In the genomic region with DNA sequence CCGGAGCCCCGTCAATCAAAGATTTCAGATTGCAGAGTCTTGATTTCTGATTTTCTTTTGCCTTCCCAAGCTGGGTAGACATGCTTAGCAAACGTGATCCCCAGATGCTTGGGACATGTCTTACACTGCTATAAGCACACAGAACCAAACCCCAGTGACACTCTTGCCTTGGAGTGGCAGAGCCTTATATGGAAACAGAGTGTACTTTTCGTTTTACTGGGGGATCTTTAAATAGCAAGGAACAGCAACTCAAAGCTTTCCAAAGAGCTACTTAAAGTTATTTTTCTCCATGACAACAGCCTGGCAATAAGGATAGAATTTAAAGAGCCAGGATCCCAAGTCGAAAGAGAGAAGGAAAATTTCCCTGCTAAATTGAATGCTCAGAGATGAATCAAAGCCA, we compare ENCODE assay signal across 20 cellular contexts.
DNase-seq lines count a peak whose midpoint lies in the region; ATAC-seq and TF ChIP-seq lines count a peak whose summit lies in the region.
"Had no signal": no experiment of that assay in that cellular context is flagged by ENCODE, and none has a peak within 500 bp of the region (broad histone marks: within the 10 kb centered on the region; RNA-seq: fewer than 3 reads in every experiment).

No MANE protein-coding gene starts in this region.

- H2AFZ ChIP-seq in OCI-LY7 (ENCODE audit: low read length), result no peak overlapping the region
- H2AFZ ChIP-seq: GM23338 had no signal

- 62 to 70% methylated on average over 5 of the region's 5 CpGs for WGBS in sigmoid colon, 2 donors
- 22 to 23% methylated on average over 5 of the region's 5 CpGs for WGBS in aorta, 2 donors

- H4K20me1 ChIP-seq in OCI-LY7 (ENCODE audit: insufficient read depth, low read length), result no peaks in the 10 kb centered on the region
- H4K20me1 ChIP-seq: BLaER1 treated with 17β-estradiol and CSF1 and Interleukin-3, amounts not matched to agents 10 nM and 100 nM had no signal

- CTCF ChIA-PET in OCI-LY7 (lab: Charles Lee; ENCODE audit: unreplicated experiment), result no interaction called here

- ATAC-seq in left ventricle myocardium superior (peak; percentile 42), left lung (peak; percentile 91), aorta (ENCODE audit: low FRiP score) (peak; percentile 62)
- ATAC-seq: CD8-positive, alpha-beta T cell; GM12878; GM23338; HCT116 had no signal

- H3K4me1 ChIP-seq in left ventricle myocardium inferior (peaks cover 4% of the 10 kb centered on the region), left lung (no peaks in the 10 kb centered on the region), sigmoid colon (peaks cover 0 to 28% (median 23%) of the 10 kb centered on the region in 4 donors), aorta (ENCODE audit: control insufficient read depth in 1 of 2, insufficient read depth in 2 of 2, low read length in 2 of 2) (peaks cover 4 to 16% of the 10 kb centered on the region in 2 donors), OCI-LY7 (ENCODE audit: insufficient read depth, low read length, poor library complexity, severe bottlenecking) (no peaks in the 10 kb centered on the region)

- no peaks in the 10 kb centered on the region for H3K79me2 ChIP-seq in OCI-LY7 (ENCODE audit: insufficient read depth, low read depth, low read length)

- no TSS peak for BruUV-seq in OCI-LY7 (replicated peaks; lab: Mats Ljungman, UMichigan)

- H3K9me2 ChIP-seq in OCI-LY7 (ENCODE audit: insufficient read depth, low read length), result no peaks in the 10 kb centered on the region

- POLR2A ChIA-PET in OCI-LY7 (lab: Charles Lee), result interaction anchor here (2.6 kb wide), 1 partner anchor 9 kb away, joined by 16 read pairs; no protein-coding TSS in a partner anchor

- no peak overlapping the region for H3K27ac ChIP-seq in left ventricle myocardium inferior (replicated peaks)
- H3K27ac ChIP-seq in left lung, result no peak overlapping the region
- H3K27ac ChIP-seq in sigmoid colon, result peak overlapping the region in 3 of 4 donors; percentile 25 to 57 (median 55)
- peak overlapping the region; percentile 27 to 82 for H3K27ac ChIP-seq in aorta (ENCODE audit: low read depth in 1 of 2, low read length in 2 of 2)
- no peak overlapping the region for H3K27ac ChIP-seq in OCI-LY7 (ENCODE audit: low read depth, low read length, poor library complexity, severe bottlenecking)
- H3K27ac ChIP-seq: BLaER1 treated with 17β-estradiol and CSF1 and Interleukin-3, amounts not matched to agents 10 nM and 100 nM had no signal

- H3K9me3 ChIP-seq in left ventricle myocardium inferior (replicated peaks) (no peaks in the 10 kb centered on the region), left lung (no peaks in the 10 kb centered on the region), sigmoid colon (no peaks in the 10 kb centered on the region), aorta (ENCODE audit: control insufficient read depth, low read length) (no peaks in the 10 kb centered on the region), OCI-LY7 (ENCODE audit: low read length) (no peaks in the 10 kb centered on the region)
- H3K9me3 ChIP-seq: MG63 had no signal

- H3K36me3 ChIP-seq in left ventricle myocardium inferior (no peaks in the 10 kb centered on the region), left lung (no peaks in the 10 kb centered on the region), sigmoid colon (no peaks in the 10 kb centered on the region), aorta (ENCODE audit: control insufficient read depth in 1 of 2, insufficient read depth in 2 of 2, low read length in 1 of 2) (no peaks in the 10 kb centered on the region), OCI-LY7 (ENCODE audit: insufficient read depth, low read length) (no peaks in the 10 kb centered on the region; the same call in 1 of the 2 replicates)
- H3K36me3 ChIP-seq: BLaER1 treated with 17β-estradiol and CSF1 and Interleukin-3, amounts not matched to agents 10 nM and 100 nM; MG63 had no signal

- peaks cover 2% of the 10 kb centered on the region for H3K27me3 ChIP-seq in left ventricle myocardium inferior (ENCODE audit: low read depth)
- peaks cover 0 to 4% of the 10 kb centered on the region in 2 donors for H3K27me3 ChIP-seq in left lung
- H3K27me3 ChIP-seq in sigmoid colon, result no peaks in the 10 kb centered on the region
- no peaks in the 10 kb centered on the region for H3K27me3 ChIP-seq in aorta (ENCODE audit: control insufficient read depth in 1 of 2, insufficient read depth in 2 of 2, low read length in 1 of 2)
- H3K27me3 ChIP-seq: BLaER1 treated with 17β-estradiol and CSF1 and Interleukin-3, amounts not matched to agents 10 nM and 100 nM; MG63 had no signal

- H3K4me2 ChIP-seq in OCI-LY7 (ENCODE audit: low read length), result no peak overlapping the region
- H3K4me2 ChIP-seq: BLaER1 treated with 17β-estradiol and CSF1 and Interleukin-3, amounts not matched to agents 10 nM and 100 nM; GM23338 had no signal

- no peak for TF ChIP-seq EP300 in sigmoid colon (IDR thresholded peaks at IDR 0.05)

- TF ChIP-seq CTCF in left ventricle myocardium inferior (IDR thresholded peaks at IDR 0.05; ENCODE audit: borderline replicate concordance), result no peak
- TF ChIP-seq CTCF in left lung (IDR thresholded peaks at IDR 0.05), result no peak
- TF ChIP-seq CTCF in sigmoid colon (IDR thresholded peaks at IDR 0.05), result no peak
- TF ChIP-seq CTCF in OCI-LY7 (conservative IDR thresholded peaks at IDR 0.05; ENCODE audit: low read length), result no peak

- DNase-seq in left ventricle myocardium superior, result no peak
- DNase-seq in left ventricle myocardium inferior, result no peak
- no peak for DNase-seq in left lung
- no peak for DNase-seq in sigmoid colon
- DNase-seq in aorta, result no peak
- DNase-seq in globus pallidus (ENCODE audit: low spot score), result no peak
- no peak for DNase-seq in OCI-LY7 (ENCODE audit: low spot score)
- DNase-seq in A172 (ENCODE audit: low spot score), result no peak
- DNase-seq: Calu3; CD8-positive, alpha-beta T cell; EL; Kasumi-1; MG63; NCI-H1105; NCI-H2081 treated with DMSO at 0.1 percent for 48 hours; NCI-H510A treated with DMSO at 0.1 percent for 48 hours had no signal

- TF ChIP-seq POLR2A in sigmoid colon (IDR thresholded peaks at IDR 0.05), result no peak

- H3K4me3 ChIP-seq in left ventricle myocardium inferior (no peak overlapping the region), left lung (no peak overlapping the region), sigmoid colon (no peak overlapping the region), aorta (ENCODE audit: low read length in 2 of 2) (no peak overlapping the region), OCI-LY7 (ENCODE audit: low read depth, low read length, poor library complexity, severe bottlenecking) (no peak overlapping the region)
- H3K4me3 ChIP-seq: BLaER1 treated with 17β-estradiol and CSF1 and Interleukin-3, amounts not matched to agents 10 nM and 100 nM; GM12878; GM23338; MG63 had no signal

- intact Hi-C loops in left ventricle myocardium superior (cut with micrococcal nuclease), result no loop called here
- intact Hi-C loops in left ventricle myocardium inferior (cut with micrococcal nuclease), result no loop called here
- intact Hi-C loops in left lung (cut with DNase I), result no loop called here
- intact Hi-C loops in sigmoid colon (cut with DNase I), result no loop called here
- intact Hi-C loops in aorta (cut with DNase I), result loop anchor here in 1 of 2 donors (5.0 kb wide), 1 partner anchor 375 kb away; a partner anchor contains a TSS
- intact Hi-C loops in OCI-LY7 (cut with micrococcal nuclease; ENCODE audit: unreplicated experiment), result no loop called here

Comparison
In these comparisons a context has a peak if more than half of its experiments do, and no peak if none do; other contexts are left out.
1. H3K27ac ChIP-seq: peak in sigmoid colon (3 of 4) and aorta (2 of 2); none in left ventricle myocardium inferior (single experiment), left lung (0 of 2) and OCI-LY7 (single experiment).
2. Peak in every context shown above with its lines, with median percentiles within 50 percentile points of each other: ATAC-seq.